Comparison of ENCODE assay signal across 12 cellular contexts in the genomic region with DNA sequence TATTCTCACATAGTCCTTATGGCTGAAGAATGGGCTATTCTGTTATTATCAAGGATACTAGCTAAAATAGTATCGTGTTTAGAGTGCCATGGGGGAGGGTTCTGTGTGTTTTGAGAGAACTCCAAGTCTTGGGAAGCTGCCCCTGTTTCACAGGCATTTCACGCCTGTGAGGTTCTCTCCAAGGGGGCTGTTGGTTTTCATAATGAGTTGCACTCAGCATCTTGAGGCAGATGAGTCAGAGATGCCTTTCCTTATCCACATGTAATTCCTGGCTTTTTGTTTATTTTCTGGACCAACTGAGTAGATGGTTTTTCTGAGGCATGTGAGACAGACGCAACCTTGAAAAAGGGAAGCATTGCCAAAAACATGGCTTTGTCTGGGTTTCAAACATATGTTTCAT.
DNase-seq lines count a peak whose midpoint lies in the region; ATAC-seq and TF ChIP-seq lines count a peak whose summit lies in the region.
"Had no signal": no experiment of that assay in that cellular context is flagged by ENCODE, and none has a peak within 500 bp of the region (broad histone marks: within the 10 kb centered on the region; RNA-seq: fewer than 3 reads in every experiment).

No MANE protein-coding gene starts in this region.

- no peak overlapping the region for H2AK9ac ChIP-seq in IMR-90 (replicated peaks; ENCODE audit: low read depth, low read length, poor library complexity)

- H3K27ac ChIP-seq in IMR-90 (ENCODE audit: insufficient read depth, low read length) (peak overlapping the region; percentile 73; the same call in 1 of the 2 replicates), mesodermal cell (ENCODE audit: low read depth, low read length, severe bottlenecking) (peak overlapping the region; percentile 51), breast epithelium (no peak overlapping the region)

- H2BK15ac ChIP-seq in IMR-90 (ENCODE audit: low read depth, low read length) = 0 out of 3 replicates have a peak overlapping the region, but pooled peaks have one; percentile 63

- H3K36me3 ChIP-seq in IMR-90 (ENCODE audit: control insufficient read depth, insufficient read depth, low read length) (no peaks in the 10 kb centered on the region), mesodermal cell (ENCODE audit: control insufficient read depth, insufficient read depth, low read length) (no peaks in the 10 kb centered on the region), breast epithelium (no peaks in the 10 kb centered on the region)

- no peak overlapping the region for H3K23ac ChIP-seq in IMR-90 (ENCODE audit: low read depth, low read length)

- 0% methylated on average over 1 of the region's 3 CpGs; no CpG with 5 or more reads in 1 of the 2 experiments for WGBS in IMR-90 (ENCODE audit: extremely low coverage in 2 of 2, insufficient read length in 1 of 2), 2 experiments
- WGBS in mesodermal cell (ENCODE audit: insufficient coverage in 2 of 2), 2 experiments = 20 to 31% methylated on average over 1 to 3 of the region's 3 CpGs

- DNase-seq in AG10803 (ENCODE audit: low read depth) (peak; percentile 98), IMR-90 (peak; percentile 98), epithelial cell of proximal tubule (ENCODE audit: low read depth) (peak; percentile 39), NCI-H187 (lab: John Stamatoyannopoulos, UW) (no peak), UCSD-AML1 (lab: John Stamatoyannopoulos, UW; ENCODE audit: unreplicated experiment) (no peak), breast epithelium (ENCODE audit: low spot score in 2 of 2) (no peak), mesothelial cell of epicardium (ENCODE audit: low spot score in 2 of 2, unreplicated experiment in 2 of 2) (no peak)
- DNase-seq: NCI-H1092 treated with DMSO at 0.1 percent for 48 hours, NCI-H526, SHP77 had no signal

- in situ Hi-C loops in IMR-90 (cut with MboI; ENCODE audit: low sequenced_read_pairs) = no loop called here

- ATAC-seq in IMR-90 (ENCODE audit: low read depth) = peak; percentile 96
- ATAC-seq: natural killer cell treated with Interleukin-12 subunit alpha and Interleukin-12 subunit beta and Interleukin-15 and Interleukin-18, amount 100 ng/mL, for 72 hours had no signal

- H3K27me3 ChIP-seq in IMR-90 (ENCODE audit: control insufficient read depth, insufficient read depth, low read length) = no peaks in the 10 kb centered on the region
- no peaks in the 10 kb centered on the region for H3K27me3 ChIP-seq in breast epithelium

- H2AFZ ChIP-seq in IMR-90 (replicated peaks; ENCODE audit: low read length, poor library complexity) = no peak overlapping the region

- H3K4me3 Mint-ChIP-seq in mesothelial cell of epicardium = no peak overlapping the region
- H3K4me3 Mint-ChIP-seq: natural killer cell treated with Interleukin-12 subunit alpha and Interleukin-12 subunit beta and Interleukin-15 and Interleukin-18, amount 100 ng/mL, for 72 hours had no signal

- no peaks in the 10 kb centered on the region for H3K4me1 Mint-ChIP-seq in mesothelial cell of epicardium

- H3K79me1 ChIP-seq in IMR-90 (ENCODE audit: low read depth in 1 of 2, low read length in 2 of 2) = peaks cover 2 to 8% of the 10 kb centered on the region in 2 experiments; a peak in 3 of 4 replicates

- peak overlapping the region; percentile 81; the same call in 1 of the 2 replicates for H3K56ac ChIP-seq in IMR-90 (ENCODE audit: extremely low read depth, insufficient read depth, low read length)

- no peak overlapping the region for H2AK5ac ChIP-seq in IMR-90 (ENCODE audit: low read depth, low read length)

- CTCF ChIA-PET in IMR-90 (lab: Yijun Ruan, JAX) = no interaction called here

- dilution Hi-C loops in IMR-90 (cut with HindIII; ENCODE audit: low sequenced_read_pairs, unreplicated experiment) = no loop called here

- peak overlapping the region; percentile 18 for H3K4me2 ChIP-seq in IMR-90 (ENCODE audit: low read depth, low read length)

- H4K8ac ChIP-seq in IMR-90 (ENCODE audit: low read depth in 2 of 2, low read length in 2 of 2) = no peak overlapping the region

- peaks cover 6% of the 10 kb centered on the region for H3K4me1 ChIP-seq in IMR-90 (ENCODE audit: control insufficient read depth, insufficient read depth, low read length)
- peaks cover 15% of the 10 kb centered on the region for H3K4me1 ChIP-seq in mesodermal cell (ENCODE audit: control insufficient read depth, insufficient read depth, low read length, poor library complexity, severe bottlenecking)
- H3K4me1 ChIP-seq in breast epithelium = no peaks in the 10 kb centered on the region

- H3K27ac Mint-ChIP-seq in mesothelial cell of epicardium = no peak overlapping the region
- H3K27ac Mint-ChIP-seq: natural killer cell treated with Interleukin-12 subunit alpha and Interleukin-12 subunit beta and Interleukin-15 and Interleukin-18, amount 100 ng/mL, for 72 hours had no signal

- no peak for TF ChIP-seq POLR2A in IMR-90 (IDR thresholded peaks at IDR 0.05; ENCODE audit: low read depth, low read length)
- no peak for TF ChIP-seq POLR2A in breast epithelium (IDR thresholded peaks at IDR 0.05)

- no peaks in the 10 kb centered on the region for H3K36me3 Mint-ChIP-seq in mesothelial cell of epicardium
- H3K36me3 Mint-ChIP-seq: natural killer cell treated with Interleukin-12 subunit alpha and Interleukin-12 subunit beta and Interleukin-15 and Interleukin-18, amount 100 ng/mL, for 72 hours had no signal

- peak overlapping the region; percentile 44; the same call in 1 of the 2 replicates for H3K4ac ChIP-seq in IMR-90 (ENCODE audit: low read depth, low read length)

- peak overlapping the region; percentile 84 for H2BK5ac ChIP-seq in IMR-90 (ENCODE audit: low read depth, low read length, poor library complexity, severe bottlenecking)

- no peaks in the 10 kb centered on the region for H3K9me3 Mint-ChIP-seq in mesothelial cell of epicardium
- H3K9me3 Mint-ChIP-seq: natural killer cell treated with Interleukin-12 subunit alpha and Interleukin-12 subunit beta and Interleukin-15 and Interleukin-18, amount 100 ng/mL, for 72 hours had no signal

- H4K5ac ChIP-seq in IMR-90 (ENCODE audit: low read depth, low read length) = no peak overlapping the region

- intact Hi-C loops in IMR-90 (cut with micrococcal nuclease) (loop anchor here (2.0 kb wide), 1 partner anchor 14 kb away; no protein-coding TSS in a partner anchor), breast epithelium (cut with DNase I; ENCODE audit: low total_unique reads) (no loop called here)

- H2BK20ac ChIP-seq in IMR-90 (ENCODE audit: low read depth, low read length) = 0 out of 2 replicates have a peak overlapping the region, but pooled peaks have one; percentile 69

- H3K14ac ChIP-seq in IMR-90 (replicated peaks; ENCODE audit: low read depth, low read length) = no peak overlapping the region

- TF ChIP-seq CTCF in AG10803 (conservative IDR thresholded peaks at IDR 0.05; ENCODE audit: low read length) (no peak), IMR-90 (conservative IDR thresholded peaks at IDR 0.05; ENCODE audit: low read depth, low read length) (no peak), epithelial cell of proximal tubule (conservative IDR thresholded peaks at IDR 0.05; ENCODE audit: low read depth, low read length) (no peak), breast epithelium (IDR thresholded peaks at IDR 0.05) (no peak), mesothelial cell of epicardium (IDR thresholded peaks at IDR 0.05; ENCODE audit: unreplicated experiment) (no peak)

- peak overlapping the region; percentile 65; the same call in 1 of the 2 replicates for H4K91ac ChIP-seq in IMR-90 (ENCODE audit: insufficient read depth, low read depth, low read length)

- H3K4me3 ChIP-seq in AG10803 (ENCODE audit: low read length) (no peak overlapping the region; the same call in 1 of the 2 replicates), IMR-90 (ENCODE audit: insufficient read depth, low read depth, low read length) (no peak overlapping the region), epithelial cell of proximal tubule (ENCODE audit: low read depth, low read length) (no peak overlapping the region), mesodermal cell (ENCODE audit: extremely low read depth, insufficient read depth, low read length, poor library complexity, severe bottlenecking) (no peak overlapping the region), breast epithelium (no peak overlapping the region)

- TF ChIP-seq RAD21 in IMR-90 (IDR thresholded peaks at IDR 0.05; ENCODE audit: low read length) = no peak

- no peaks in the 10 kb centered on the region for H4K20me1 ChIP-seq in IMR-90 (ENCODE audit: insufficient read depth, low read length)

- BruUV-seq in IMR-90 (replicated peaks; lab: Mats Ljungman, UMichigan) = no TSS peak

- no peak overlapping the region for H3K9ac ChIP-seq in IMR-90 (ENCODE audit: low read depth, low read length)

- H3K9me3 ChIP-seq in IMR-90 (ENCODE audit: control insufficient read depth, insufficient read depth, low read length) (no peaks in the 10 kb centered on the region), mesodermal cell (ENCODE audit: control insufficient read depth, low read length) (no peaks in the 10 kb centered on the region), breast epithelium (no peaks in the 10 kb centered on the region)

- H3K18ac ChIP-seq in IMR-90 (ENCODE audit: low read depth, low read length) = no peak overlapping the region

- peaks cover 4% of the 10 kb centered on the region for H3K9me1 ChIP-seq in IMR-90 (ENCODE audit: insufficient read depth, low read length)

- POLR2A ChIA-PET in IMR-90 (lab: Charles Lee; ENCODE audit: unreplicated experiment) = interaction anchor here (0.6 kb wide), 1 partner anchor 9 kb away, joined by 5 read pairs; no protein-coding TSS in a partner anchor

- peak overlapping the region; percentile 76; the same call in 1 of the 2 replicates for H2BK120ac ChIP-seq in IMR-90 (ENCODE audit: low read depth, low read length)

- H3K27me3 Mint-ChIP-seq in mesothelial cell of epicardium (ENCODE audit: low read depth) = no peaks in the 10 kb centered on the region
- H3K27me3 Mint-ChIP-seq: natural killer cell treated with Interleukin-12 subunit alpha and Interleukin-12 subunit beta and Interleukin-15 and Interleukin-18, amount 100 ng/mL, for 72 hours had no signal

TF ChIP-seq in IMR-90, 13 proteins besides CTCF, POLR2A, EP300 and RAD21 (continues in another document):
- peak; percentile 85 for TF ChIP-seq FOS (IDR thresholded peaks at IDR 0.05; ENCODE audit: low read depth, low read length)
- peak; percentile 62; the same call in 1 of the 2 replicates for TF ChIP-seq BHLHE40 (IDR thresholded peaks at IDR 0.05; ENCODE audit: low read depth, low read length)
- peak; percentile 64; the same call in 1 of the 2 replicates for TF ChIP-seq MAZ (IDR thresholded peaks at IDR 0.05; ENCODE audit: borderline replicate concordance, low read depth, low read length)
- peak; percentile 69 for TF ChIP-seq CEBPB (IDR thresholded peaks at IDR 0.05; ENCODE audit: low read depth, low read length)
- no peak for TF ChIP-seq CHD1 (IDR thresholded peaks at IDR 0.05; ENCODE audit: low read depth, low read length)
- no peak for TF ChIP-seq RFX5 (IDR thresholded peaks at IDR 0.05; ENCODE audit: low read depth, low read length)

Comparison
In these comparisons a context has a peak if more than half of its experiments do, and no peak if none do; other contexts are left out.
1. DNase-seq: peak in AG10803 (single experiment), IMR-90 (single experiment) and epithelial cell of proximal tubule (single experiment); none in NCI-H187 (0 of 2), UCSD-AML1 (single experiment), breast epithelium (0 of 2) and mesothelial cell of epicardium (0 of 2).
2. H3K27ac ChIP-seq: peak in IMR-90 (single experiment) and mesodermal cell (single experiment); none in breast epithelium (0 of 2).